ENCODE assay signal across 15 cellular contexts in genomic region chr5:96007051-96007450, GRCh38. TPM values are rescaled to one million over a fixed set of nuclear protein-coding genes. Genes with fewer than 3 reads are reported as not detected.
DNase-seq lines count a peak whose midpoint lies in the region; ATAC-seq and TF ChIP-seq lines count a peak whose summit lies in the region.
"Had no signal": no experiment of that assay in that cellular context is flagged by ENCODE, and none has a peak within 500 bp of the region (broad histone marks: within the 10 kb centered on the region; RNA-seq: fewer than 3 reads in every experiment).

No MANE protein-coding gene starts in this region.

- H3K36me3 Mint-ChIP-seq in stimulated activated memory B cell treated with anti-CD40 and anti-IgM and Interleukin-4, amounts not matched to agents 10 μg/mL and 1 μg/mL and 100 μg/mL, for 72 hours: no peaks in the 10 kb centered on the region
- H3K36me3 Mint-ChIP-seq: CD4-positive, CD25-positive, alpha-beta regulatory T cell; CD8-positive, alpha-beta T cell had no signal

- no peak for TF ChIP-seq POLR2A in stomach (IDR thresholded peaks at IDR 0.05)
- TF ChIP-seq POLR2A in breast epithelium (IDR thresholded peaks at IDR 0.05): no peak

- 24 to 46% (median 36%) methylated on average over 1 of the region's 1 CpG for WGBS in stomach, 5 donors

- H3K27ac ChIP-seq in stomach (peak overlapping the region in 3 of 5 donors; percentile 19 to 56 (median 27)), breast epithelium (no peak overlapping the region)
- H3K27ac ChIP-seq: GM23248 had no signal

- TF ChIP-seq CTCF in stomach (IDR thresholded peaks at IDR 0.05): no peak
- no peak for TF ChIP-seq CTCF in breast epithelium (IDR thresholded peaks at IDR 0.05)

- H3K4me3 Mint-ChIP-seq in stimulated activated memory B cell treated with anti-CD40 and anti-IgM and Interleukin-4, amounts not matched to agents 10 μg/mL and 1 μg/mL and 100 μg/mL, for 72 hours: no peak overlapping the region
- H3K4me3 Mint-ChIP-seq: CD4-positive, CD25-positive, alpha-beta regulatory T cell; CD8-positive, alpha-beta T cell had no signal

- H3K9me3 ChIP-seq in stomach: no peaks in the 10 kb centered on the region
- H3K9me3 ChIP-seq in breast epithelium: no peaks in the 10 kb centered on the region
- H3K9me3 ChIP-seq: Caco-2 had no signal

- peaks cover 3% of the 10 kb centered on the region for H3K9me3 Mint-ChIP-seq in stimulated activated memory B cell treated with anti-CD40 and anti-IgM and Interleukin-4, amounts not matched to agents 10 μg/mL and 1 μg/mL and 100 μg/mL, for 72 hours
- H3K9me3 Mint-ChIP-seq: CD8-positive, alpha-beta T cell had no signal

- H3K27ac Mint-ChIP-seq in stimulated activated memory B cell treated with anti-CD40 and anti-IgM and Interleukin-4, amounts not matched to agents 10 μg/mL and 1 μg/mL and 100 μg/mL, for 72 hours: no peak overlapping the region
- H3K27ac Mint-ChIP-seq: CD4-positive, CD25-positive, alpha-beta regulatory T cell; CD8-positive, alpha-beta T cell had no signal

- H3K27me3 ChIP-seq in stomach (no peaks in the 10 kb centered on the region), breast epithelium (no peaks in the 10 kb centered on the region)

- TF ChIP-seq EP300 in stomach (IDR thresholded peaks at IDR 0.05): no peak

- intact Hi-C loops in stomach (cut with DNase I; ENCODE audit: low total_unique reads) (no loop called here), breast epithelium (cut with DNase I; ENCODE audit: low total_unique reads) (no loop called here)

- H3K27me3 Mint-ChIP-seq in stimulated activated memory B cell treated with anti-CD40 and anti-IgM and Interleukin-4, amounts not matched to agents 10 μg/mL and 1 μg/mL and 100 μg/mL, for 72 hours: no peaks in the 10 kb centered on the region

- peak; percentile 64 for ATAC-seq in esophagus mucosa
- no peak for ATAC-seq in GM19452 (IDR thresholded peaks at IDR 0.05; ENCODE audit: unreplicated experiment)
- no peak for ATAC-seq in stimulated activated memory B cell treated with anti-CD40 and anti-IgM and Interleukin-4, amounts not matched to agents 10 μg/mL and 1 μg/mL and 100 μg/mL, for 72 hours
- ATAC-seq: CD8-positive, alpha-beta T cell had no signal

- DNase-seq in NCI-H69 (lab: John Stamatoyannopoulos, UW): peak; percentile 15
- DNase-seq in stomach: no peak
- no peak for DNase-seq in breast epithelium (ENCODE audit: low spot score in 2 of 2)
- DNase-seq: C1 segment of cervical spinal cord; Caco-2; CD4-positive, CD25-positive, alpha-beta regulatory T cell; CD8-positive, alpha-beta T cell; DMS153; DND-41; GM23248; H7; HCEC 1CT had no signal

- H3K4me1 Mint-ChIP-seq in stimulated activated memory B cell treated with anti-CD40 and anti-IgM and Interleukin-4, amounts not matched to agents 10 μg/mL and 1 μg/mL and 100 μg/mL, for 72 hours: no peaks in the 10 kb centered on the region
- H3K4me1 Mint-ChIP-seq: CD4-positive, CD25-positive, alpha-beta regulatory T cell had no signal

- H3K36me3 ChIP-seq in stomach (no peaks in the 10 kb centered on the region), breast epithelium (no peaks in the 10 kb centered on the region)

- no peak overlapping the region for H3K4me3 ChIP-seq in stomach
- H3K4me3 ChIP-seq in breast epithelium: no peak overlapping the region
- H3K4me3 ChIP-seq: GM23248 had no signal

- H3K4me1 ChIP-seq in stomach: peaks cover 0 to 4% (median 0%) of the 10 kb centered on the region in 4 donors
- no peaks in the 10 kb centered on the region for H3K4me1 ChIP-seq in breast epithelium

RNA-seq across cellular contexts. Expression of gene ELL2, which starts 45.4 kb away (rescaled TPM):
- total RNA-seq in esophagus mucosa (181 TPM), stomach (100 to 1,000 TPM in 4 of 5 donors, 10 to 100 TPM in 1; 26.8 to 279 (median 178) TPM), breast epithelium (100 to 1,000 TPM in 2 of 3 donors, 10 to 100 TPM in 1; 95.7 to 211 (median 168) TPM)
- 10 to 100 TPM; 24.7 to 46.7 (median 45.3) TPM for polyA plus RNA-seq in stomach

Comparison
In these comparisons a context has a peak if more than half of its experiments do, and no peak if none do; other contexts are left out.
1. H3K27ac ChIP-seq: peak in stomach (3 of 5); none in breast epithelium (0 of 2).